Comparison of ENCODE assay signal across 8 cellular contexts in genomic region chr14:100587248-100587762, GRCh38. TPM values are rescaled to one million over a fixed set of nuclear protein-coding genes. Genes with fewer than 3 reads are reported as not detected.
A peak's percentile ranks its signal among the peaks of the same experiment; 100 is the strongest.
DNase-seq lines count a peak whose midpoint lies in the region; ATAC-seq and TF ChIP-seq lines count a peak whose summit lies in the region.

TSS of gene BEGAIN (minus strand) at chr14:100587417. CDS start at chr14:100587290, 127 bp downstream.

- DNase-seq in A673 (ENCODE audit: low spot score), result no peak
- no peak for DNase-seq in coronary artery (ENCODE audit: low spot score)
- no peak for DNase-seq in stimulated activated CD8-positive, alpha-beta memory T cell treated with anti-CD3 and anti-CD28 coated beads, Interleukin-4, amount 100 ng/mL, for 48 hours
- no peak for DNase-seq in NCI-H1417 treated with DMSO at 0.1 percent for 48 hours (lab: John Stamatoyannopoulos, UW)

- no peak within 1 kb of the TSS for H3K9ac ChIP-seq in HUES48 (ENCODE audit: low read depth, low read length)

- no peaks in the 10 kb centered on the region for H3K36me3 ChIP-seq in A673 (ENCODE audit: insufficient read depth, low read length, poor library complexity, severe bottlenecking)
- no peaks in the 10 kb centered on the region for H3K36me3 ChIP-seq in HUES48 (ENCODE audit: control insufficient read depth, insufficient read depth, low read length)
- no peaks in the 10 kb centered on the region for H3K36me3 ChIP-seq in muscle layer of duodenum (ENCODE audit: control insufficient read depth in 1 of 2, insufficient read depth in 2 of 2, low read length in 2 of 2)

- TF ChIP-seq CTCF in A673 (conservative IDR thresholded peaks at IDR 0.05; ENCODE audit: low read depth, low read length) (no peak), coronary artery (IDR thresholded peaks at IDR 0.05) (no peak)

- POLR2A ChIA-PET in A673 (lab: Charles Lee; ENCODE audit: low non-redundant PET), result no interaction called here

- no peak for ATAC-seq in HG03135 (IDR thresholded peaks at IDR 0.05; ENCODE audit: unreplicated experiment)
- ATAC-seq in HG02970 (IDR thresholded peaks at IDR 0.05; ENCODE audit: low FRiP score, unreplicated experiment), result no peak

- H3K4me1 ChIP-seq in A673 (ENCODE audit: insufficient read depth, low read length, poor library complexity, severe bottlenecking) (peaks cover 6% of the 10 kb centered on the region), HUES48 (ENCODE audit: control insufficient read depth, insufficient read depth, low read length) (no peaks in the 10 kb centered on the region), muscle layer of duodenum (ENCODE audit: control insufficient read depth in 1 of 2, insufficient read depth in 2 of 2, low read length in 2 of 2) (peaks cover 0 to 10% of the 10 kb centered on the region in 2 donors)

- H3K27ac ChIP-seq in A673 (ENCODE audit: low read depth, low read length, poor library complexity, severe bottlenecking) (no peak within 1 kb of the TSS), HUES48 (ENCODE audit: low read depth, low read length) (no peak within 1 kb of the TSS), coronary artery (no peak within 1 kb of the TSS), muscle layer of duodenum (ENCODE audit: low read length) (no peak within 1 kb of the TSS)

- intact Hi-C loops in A673 (cut with micrococcal nuclease; ENCODE audit: unreplicated experiment), result no loop called here

- CTCF ChIA-PET in A673 (lab: Charles Lee), result no interaction called here

- H3K4me3 ChIP-seq in A673 (ENCODE audit: low read depth, low read length, poor library complexity, severe bottlenecking) (peak within 1 kb of the TSS; percentile 56), HUES48 (ENCODE audit: low read depth, low read length) (peak within 1 kb of the TSS; percentile 61), coronary artery (peak within 1 kb of the TSS; percentile 72), muscle layer of duodenum (ENCODE audit: low read depth in 1 of 2, low read length in 2 of 2) (peak within 1 kb of the TSS; percentile 48 to 65)

- no TSS peak for BruUV-seq in A673 (replicated peaks; lab: Mats Ljungman, UMichigan)

- H3K27me3 ChIP-seq in A673 (replicated peaks; ENCODE audit: insufficient read depth, low read depth, low read length, poor library complexity), result peaks cover 5% of the 10 kb centered on the region
- H3K27me3 ChIP-seq in HUES48 (ENCODE audit: control insufficient read depth, insufficient read depth, low read length), result peaks cover 61% of the 10 kb centered on the region
- peaks cover 18% of the 10 kb centered on the region for H3K27me3 ChIP-seq in muscle layer of duodenum (ENCODE audit: low read depth, low read length)

- no peaks in the 10 kb centered on the region for H3K9me3 ChIP-seq in A673 (ENCODE audit: low read depth, low read length, poor library complexity, severe bottlenecking)
- no peaks in the 10 kb centered on the region for H3K9me3 ChIP-seq in HUES48 (ENCODE audit: control insufficient read depth, insufficient read depth, low read length)
- H3K9me3 ChIP-seq in muscle layer of duodenum (ENCODE audit: control insufficient read depth in 1 of 2, low read length in 2 of 2), result no peaks in the 10 kb centered on the region

RNA-seq across cellular contexts. Expression of gene BEGAIN, which starts in this region (rescaled TPM):
- total RNA-seq in A673 (2021), result 0.84 and 1.3 TPM in 2 replicates
